27 cellular contexts compared by ENCODE assay signal in the genomic region with DNA sequence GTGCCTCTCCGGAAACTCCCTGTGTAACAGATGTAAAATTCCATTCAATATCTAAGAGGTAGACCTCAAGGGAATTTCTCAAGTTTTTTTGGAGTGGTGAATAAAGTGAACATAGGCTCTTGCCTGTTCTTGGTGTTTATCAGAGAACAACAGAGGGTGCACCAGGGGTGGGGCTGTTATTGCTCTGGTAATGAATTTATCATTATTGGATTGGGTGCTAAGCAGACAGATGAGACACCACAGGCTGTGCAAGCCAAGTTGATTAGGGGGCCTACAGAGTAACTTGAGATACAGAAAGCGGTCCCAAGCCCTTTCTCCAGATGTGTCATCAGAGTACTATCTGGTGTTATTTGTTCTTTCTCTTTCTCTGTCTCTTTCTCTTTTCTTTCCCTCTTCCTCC.
"Had no signal": no experiment of that assay in that cellular context is flagged by ENCODE, and none has a peak within 500 bp of the region (broad histone marks: within the 10 kb centered on the region; RNA-seq: fewer than 3 reads in every experiment).

No MANE protein-coding gene starts in this region.

- H3K27ac Mint-ChIP-seq: memory B cell; natural killer cell; stimulated activated naive CD8-positive, alpha-beta T cell treated with anti-CD3 and anti-CD28 coated beads, Interleukin-15, amount 100 ng/mL, for 72 hours had no signal

- H3K4me1 ChIP-seq: left lung, lower lobe of right lung, right lobe of liver, suprapubic skin, thyroid gland had no signal

- DNase-seq: dorsolateral prefrontal cortex; effector CD4-positive, alpha-beta T cell; foreskin keratinocyte; heart left ventricle; kidney; left lung; lower lobe of right lung; natural killer cell; occipital lobe; ovary; posterior cingulate gyrus; psoas muscle; right lobe of liver; stimulated activated CD4-positive, alpha-beta T cell treated with anti-CD3 and anti-CD28 coated beads, Interleukin-12 subunit alpha, Interleukin-12 subunit beta, amount 100 ng/mL, for 4 hours; stimulated activated CD4-positive, alpha-beta T cell treated with anti-CD3 and anti-CD28 coated beads, Interleukin-1b, Interleukin-23, amount 100 ng/mL, for 48 hours; stimulated activated CD4-positive, alpha-beta T cell treated with anti-CD3 and anti-CD28 coated beads, Interleukin-4, amount 100 ng/mL, for 1 hour; stimulated activated CD8-positive, alpha-beta memory T cell treated with anti-CD3 and anti-CD28 coated beads, Interleukin-4, amount 100 ng/mL, for 48 hours; stimulated activated naive CD4-positive, alpha-beta T cell; stimulated activated naive CD8-positive, alpha-beta T cell treated with anti-CD3 and anti-CD28 coated beads, Interleukin-15, amount 100 ng/mL, for 72 hours; thyroid gland had no signal

- H3K27me3 Mint-ChIP-seq: memory B cell; stimulated activated naive CD8-positive, alpha-beta T cell treated with anti-CD3 and anti-CD28 coated beads, Interleukin-15, amount 100 ng/mL, for 72 hours had no signal

- ATAC-seq: esophagus mucosa; foreskin keratinocyte; gastroesophageal sphincter; left lung; natural killer cell; psoas muscle; right lobe of liver; stimulated activated naive CD8-positive, alpha-beta T cell treated with anti-CD3 and anti-CD28 coated beads, Interleukin-15, amount 100 ng/mL, for 72 hours had no signal

- H3K4me2 ChIP-seq: hepatocyte, smooth muscle cell had no signal

- H2AFZ ChIP-seq: hepatocyte had no signal

- FAIRE-seq: colon, kidney had no signal

- H3K4me1 Mint-ChIP-seq: memory B cell; natural killer cell; stimulated activated naive CD8-positive, alpha-beta T cell treated with anti-CD3 and anti-CD28 coated beads, Interleukin-15, amount 100 ng/mL, for 72 hours had no signal

- H3K4me3 Mint-ChIP-seq: memory B cell; natural killer cell; stimulated activated naive CD8-positive, alpha-beta T cell treated with anti-CD3 and anti-CD28 coated beads, Interleukin-15, amount 100 ng/mL, for 72 hours had no signal

- H3K9me3 ChIP-seq: gastroesophageal sphincter, heart left ventricle, lower lobe of right lung, ovary, psoas muscle, right lobe of liver, suprapubic skin, thyroid gland had no signal

- H3K27ac ChIP-seq: dorsolateral prefrontal cortex, heart left ventricle, hepatocyte, left lung, lower lobe of right lung, ovary, psoas muscle, right lobe of liver, suprapubic skin, thyroid gland had no signal

- H3K9me3 Mint-ChIP-seq: memory B cell; stimulated activated naive CD8-positive, alpha-beta T cell treated with anti-CD3 and anti-CD28 coated beads, Interleukin-15, amount 100 ng/mL, for 72 hours had no signal

- H3K36me3 ChIP-seq: gastroesophageal sphincter, heart left ventricle, left lung, lower lobe of right lung, ovary, right lobe of liver, suprapubic skin, thyroid gland had no signal

- H3K27me3 ChIP-seq: dorsolateral prefrontal cortex, foreskin keratinocyte, gastroesophageal sphincter, heart left ventricle, hepatocyte, left lung, ovary, right lobe of liver, suprapubic skin, thyroid gland had no signal

- H3K4me3 ChIP-seq: dorsolateral prefrontal cortex, gastroesophageal sphincter, heart left ventricle, hepatocyte, left lung, lower lobe of right lung, ovary, psoas muscle, right lobe of liver, smooth muscle cell, suprapubic skin, thyroid gland had no signal

- H3K79me2 ChIP-seq: hepatocyte had no signal
